ENCODE assay signal across 11 cellular contexts in the genomic region with DNA sequence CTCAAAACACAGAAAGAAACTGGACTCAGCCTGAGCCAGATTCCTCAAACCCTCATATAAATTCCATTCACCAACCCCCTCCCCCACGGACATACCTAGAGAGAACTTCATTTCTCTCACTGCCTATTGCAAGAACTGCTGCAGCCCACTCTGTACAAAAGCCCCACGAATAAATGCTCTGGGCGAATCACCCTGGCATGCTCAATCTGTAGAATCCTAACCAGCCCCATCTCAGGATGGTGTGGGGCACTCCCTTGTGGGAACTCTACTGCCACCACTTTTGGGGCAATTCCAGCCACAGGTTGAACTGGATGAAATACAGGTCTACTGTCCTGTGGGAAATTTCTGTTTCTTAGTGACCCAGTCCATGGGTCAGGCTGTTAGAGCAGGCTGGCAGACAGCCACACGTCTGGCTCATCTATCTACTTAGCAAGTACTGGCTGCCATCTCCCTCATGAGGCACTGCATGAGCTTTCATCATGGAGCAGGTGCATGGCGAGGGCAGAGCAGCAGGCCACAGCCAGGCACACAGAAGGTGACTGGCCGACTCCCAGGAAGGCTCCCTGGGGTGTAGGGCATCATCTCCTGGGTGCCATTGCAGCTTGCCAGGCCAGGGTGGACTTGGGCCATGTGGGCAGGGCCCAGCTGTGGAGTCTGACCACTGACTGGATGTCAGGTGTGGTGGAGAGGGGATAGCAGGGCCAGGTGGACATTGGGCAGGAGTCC. TPM values are rescaled to one million over a fixed set of nuclear protein-coding genes. Genes with fewer than 3 reads are reported as not detected.
DNase-seq lines count a peak whose midpoint lies in the region; ATAC-seq, FAIRE-seq and TF ChIP-seq lines count a peak whose summit lies in the region.
"Had no signal": no experiment of that assay in that cellular context is flagged by ENCODE, and none has a peak within 500 bp of the region (broad histone marks: within the 10 kb centered on the region; RNA-seq: fewer than 3 reads in every experiment).

No MANE protein-coding gene starts in this region.

- CTCF ChIA-PET in CD4-positive, alpha-beta T cell (lab: Charles Lee) = no interaction called here
- CTCF ChIA-PET in activated CD8-positive, alpha-beta T cell treated with anti-CD3 and anti-CD28 coated beads, Interleukin-2, amount 10 ng/mL, durations not matched to agents 7 days and 5 days (lab: Charles Lee) = no interaction called here

- no peak for ATAC-seq in CD4-positive, alpha-beta T cell (ENCODE audit: poor library complexity)
- ATAC-seq in activated CD8-positive, alpha-beta T cell treated with anti-CD3 and anti-CD28 coated beads, Interleukin-2, amount 10 ng/mL, durations not matched to agents 7 days and 5 days = no peak
- ATAC-seq: upper lobe of right lung had no signal

- H3K36me3 Mint-ChIP-seq in CD4-positive, alpha-beta T cell (ENCODE audit: low read depth) = peaks cover 44% of the 10 kb centered on the region
- H3K36me3 Mint-ChIP-seq in activated CD8-positive, alpha-beta T cell treated with anti-CD3 and anti-CD28 coated beads, Interleukin-2, amount 10 ng/mL, durations not matched to agents 7 days and 5 days (ENCODE audit: low read depth) = peaks cover 28% of the 10 kb centered on the region
- no peaks in the 10 kb centered on the region for H3K36me3 Mint-ChIP-seq in mesothelial cell of epicardium

- H3K27me3 Mint-ChIP-seq in CD4-positive, alpha-beta T cell = no peaks in the 10 kb centered on the region
- no peaks in the 10 kb centered on the region for H3K27me3 Mint-ChIP-seq in activated CD8-positive, alpha-beta T cell treated with anti-CD3 and anti-CD28 coated beads, Interleukin-2, amount 10 ng/mL, durations not matched to agents 7 days and 5 days (ENCODE audit: low read depth)
- no peaks in the 10 kb centered on the region for H3K27me3 Mint-ChIP-seq in mesothelial cell of epicardium (ENCODE audit: low read depth)

- peak overlapping the region; percentile 84 for H3K27ac Mint-ChIP-seq in CD4-positive, alpha-beta T cell
- peak overlapping the region; percentile 91 for H3K27ac Mint-ChIP-seq in activated CD8-positive, alpha-beta T cell treated with anti-CD3 and anti-CD28 coated beads, Interleukin-2, amount 10 ng/mL, durations not matched to agents 7 days and 5 days
- H3K27ac Mint-ChIP-seq in mesothelial cell of epicardium = peak overlapping the region; percentile 97

- POLR2A ChIA-PET in CD4-positive, alpha-beta T cell (lab: Charles Lee) = no interaction called here
- POLR2A ChIA-PET in activated CD8-positive, alpha-beta T cell treated with anti-CD3 and anti-CD28 coated beads, Interleukin-2, amount 10 ng/mL, durations not matched to agents 7 days and 5 days (lab: Charles Lee) = interaction anchor here (0.5 to 1.0 kb wide), 2 partner anchors 32 to 38 kb away, joined by 3 to 4 read pairs; no protein-coding TSS in a partner anchor

- intact Hi-C loops in CD4-positive, alpha-beta T cell (cut with DNase I, micrococcal nuclease) = loop anchor here (10.0 kb wide), 3 partner anchors 110 to 370 kb away; a partner anchor contains a TSS

- DNase-seq in CD4-positive, alpha-beta T cell = no peak
- DNase-seq in H54 (ENCODE audit: insufficient read length, low spot score) (no peak), mesothelial cell of epicardium (ENCODE audit: low spot score in 2 of 2, unreplicated experiment in 2 of 2) (no peak), superior temporal gyrus (ENCODE audit: extremely low spot score) (no peak), NCI-H2171 treated with DMSO at 0.1 percent for 48 hours (lab: John Stamatoyannopoulos, UW) (no peak), NCI-H1436 treated with DMSO at 0.1 percent for 48 hours (lab: John Stamatoyannopoulos, UW) (no peak)
- no peak for DNase-seq in activated CD8-positive, alpha-beta T cell treated with anti-CD3 and anti-CD28 coated beads, Interleukin-2, amount 10 ng/mL, durations not matched to agents 7 days and 5 days
- no peak for DNase-seq in stimulated activated naive CD4-positive, alpha-beta T cell treated with Interleukin-2 at 50 U/mL for 16 hours (lab: John Stamatoyannopoulos, UW)
- DNase-seq: colonic mucosa, Kasumi-1, upper lobe of right lung had no signal

- H3K4me3 Mint-ChIP-seq in CD4-positive, alpha-beta T cell = peak overlapping the region; percentile 96
- peak overlapping the region; percentile 80 for H3K4me3 Mint-ChIP-seq in activated CD8-positive, alpha-beta T cell treated with anti-CD3 and anti-CD28 coated beads, Interleukin-2, amount 10 ng/mL, durations not matched to agents 7 days and 5 days
- H3K4me3 Mint-ChIP-seq in mesothelial cell of epicardium = peak overlapping the region; percentile 92

- no peak overlapping the region for H3K27ac ChIP-seq in CD4-positive, alpha-beta T cell (ENCODE audit: low read depth, low read length)
- H3K27ac ChIP-seq: colonic mucosa, upper lobe of right lung had no signal

- peaks cover 42% of the 10 kb centered on the region for H3K4me1 Mint-ChIP-seq in CD4-positive, alpha-beta T cell (ENCODE audit: low read depth)
- peaks cover 50% of the 10 kb centered on the region for H3K4me1 Mint-ChIP-seq in activated CD8-positive, alpha-beta T cell treated with anti-CD3 and anti-CD28 coated beads, Interleukin-2, amount 10 ng/mL, durations not matched to agents 7 days and 5 days (ENCODE audit: low read depth)
- peaks cover 28% of the 10 kb centered on the region for H3K4me1 Mint-ChIP-seq in mesothelial cell of epicardium

- H3K9me3 Mint-ChIP-seq in CD4-positive, alpha-beta T cell = no peaks in the 10 kb centered on the region
- H3K9me3 Mint-ChIP-seq in activated CD8-positive, alpha-beta T cell treated with anti-CD3 and anti-CD28 coated beads, Interleukin-2, amount 10 ng/mL, durations not matched to agents 7 days and 5 days (ENCODE audit: insufficient read depth) = no peaks in the 10 kb centered on the region
- no peaks in the 10 kb centered on the region for H3K9me3 Mint-ChIP-seq in mesothelial cell of epicardium

- FAIRE-seq in H54 (lab: Jason Lieb, UNC) = no peak

- no peaks in the 10 kb centered on the region for H3K27me3 ChIP-seq in CD4-positive, alpha-beta T cell (ENCODE audit: control insufficient read depth, insufficient read depth, low read length)
- H3K27me3 ChIP-seq: colonic mucosa, upper lobe of right lung had no signal

- 0 out of 2 replicates have a peak, but pooled peaks have one; percentile 8 for TF ChIP-seq POLR2A in H54 (IDR thresholded peaks at IDR 0.05; ENCODE audit: low read depth, low read length)

- H3K9me3 ChIP-seq in CD4-positive, alpha-beta T cell (ENCODE audit: control insufficient read depth, low read length) = no peaks in the 10 kb centered on the region
- H3K9me3 ChIP-seq: colonic mucosa, upper lobe of right lung had no signal

- TF ChIP-seq CTCF in CD4-positive, alpha-beta T cell (IDR thresholded peaks at IDR 0.05) = no peak
- TF ChIP-seq CTCF in mesothelial cell of epicardium (IDR thresholded peaks at IDR 0.05; ENCODE audit: unreplicated experiment) = no peak

RNA-seq across cellular contexts. Expression of a gene that starts 1.6 kb away (rescaled TPM):
- total RNA-seq in CD4-positive, alpha-beta T cell = 10 to 100 TPM; 36.6 to 40.3 TPM
- total RNA-seq in activated CD8-positive, alpha-beta T cell treated with anti-CD3 and anti-CD28 coated beads, Interleukin-2, amount 10 ng/mL, durations not matched to agents 7 days and 5 days = 10 to 100 TPM; 24.7 to 25.6 TPM
- 19.3 to 20.9 TPM (median 20.2 TPM) in 3 replicates for total RNA-seq in mesothelial cell of epicardium

RNA-seq across cellular contexts. Expression of a gene that starts 4.4 kb away (rescaled TPM):
- 100 to 1,000 TPM; 120 to 128 TPM for total RNA-seq in CD4-positive, alpha-beta T cell
- 10 to 100 TPM; 51.1 to 60.7 TPM for total RNA-seq in activated CD8-positive, alpha-beta T cell treated with anti-CD3 and anti-CD28 coated beads, Interleukin-2, amount 10 ng/mL, durations not matched to agents 7 days and 5 days
- 53.9 to 56.9 TPM (median 54.2 TPM) in 3 replicates for total RNA-seq in mesothelial cell of epicardium

RNA-seq across cellular contexts. Expression of a gene that starts 22.2 kb away (rescaled TPM):
- 100 to 1,000 TPM; 318 to 322 TPM for total RNA-seq in CD4-positive, alpha-beta T cell
- 100 to 1,000 TPM; 313 to 322 TPM for total RNA-seq in activated CD8-positive, alpha-beta T cell treated with anti-CD3 and anti-CD28 coated beads, Interleukin-2, amount 10 ng/mL, durations not matched to agents 7 days and 5 days
- total RNA-seq in mesothelial cell of epicardium = 255 to 277 TPM (median 262 TPM) in 3 replicates

RNA-seq across cellular contexts. Expression of a gene that starts 35.4 kb away (rescaled TPM):
- total RNA-seq in CD4-positive, alpha-beta T cell = 100 to 1,000 TPM; 373 to 378 TPM
- 100 to 1,000 TPM; 339 to 344 TPM for total RNA-seq in activated CD8-positive, alpha-beta T cell treated with anti-CD3 and anti-CD28 coated beads, Interleukin-2, amount 10 ng/mL, durations not matched to agents 7 days and 5 days
- total RNA-seq in mesothelial cell of epicardium = 129 to 136 TPM (median 135 TPM) in 3 replicates

RNA-seq across cellular contexts. Expression of a gene that starts 45.0 kb away (rescaled TPM):
- 1 to 10 TPM; 2.1 to 2.4 TPM for total RNA-seq in CD4-positive, alpha-beta T cell
- total RNA-seq in activated CD8-positive, alpha-beta T cell treated with anti-CD3 and anti-CD28 coated beads, Interleukin-2, amount 10 ng/mL, durations not matched to agents 7 days and 5 days = 1 to 10 TPM; 4.1 to 4.4 TPM
- total RNA-seq in mesothelial cell of epicardium = 2.5 to 2.6 TPM (median 2.5 TPM) in 3 replicates
